Comparison of ENCODE assay signal across 3 cellular contexts in the genomic region with DNA sequence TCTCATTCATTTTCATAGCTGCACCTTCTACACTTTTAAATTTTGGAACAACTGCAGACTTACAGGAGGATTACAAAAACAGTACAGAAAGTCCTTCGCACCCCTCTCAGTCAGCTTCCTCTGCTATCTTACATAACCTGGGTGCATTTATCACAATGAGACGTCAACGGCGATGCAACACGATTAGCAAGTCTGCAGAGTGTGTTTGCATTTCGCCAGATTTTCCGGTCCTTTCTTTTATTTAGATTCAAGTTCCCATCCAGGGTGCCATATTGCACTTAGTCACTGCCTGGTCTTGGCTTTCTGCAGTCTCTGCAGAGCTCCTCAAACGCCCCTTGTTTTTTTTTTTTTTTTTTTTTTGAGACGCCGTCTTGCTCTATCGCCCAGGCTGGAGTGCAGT.
TF ChIP-seq lines count a peak whose summit lies in the region.

No MANE protein-coding gene starts in this region.

TF ChIP-seq in A549, 52 proteins besides CTCF, POLR2A, EP300 and RAD21:
- TF ChIP-seq ZC3H11A (IDR thresholded peaks at IDR 0.05) (no peak), FOSL2 (IDR thresholded peaks at IDR 0.05) (no peak), FOSL2 (CRISPR knock-in tag; IDR thresholded peaks at IDR 0.05) (no peak), ZSCAN20 (CRISPR knock-in tag; IDR thresholded peaks at IDR 0.05) (no peak), NR3C1 (IDR thresholded peaks at IDR 0.05) (no peak), JUN (IDR thresholded peaks at IDR 0.05) (no peak), MYC (IDR thresholded peaks at IDR 0.05; ENCODE audit: borderline replicate concordance, low read length) (no peak), NPAS2 (CRISPR knock-in tag; IDR thresholded peaks at IDR 0.05; ENCODE audit: borderline replicate concordance) (no peak), TP53 (CRISPR knock-in tag; IDR thresholded peaks at IDR 0.05) (no peak), JUNB (IDR thresholded peaks at IDR 0.05) (no peak), CBX8 (IDR thresholded peaks at IDR 0.05) (no peak), RARB (CRISPR knock-in tag; IDR thresholded peaks at IDR 0.05) (no peak)
- TF ChIP-seq, protein P1, sequence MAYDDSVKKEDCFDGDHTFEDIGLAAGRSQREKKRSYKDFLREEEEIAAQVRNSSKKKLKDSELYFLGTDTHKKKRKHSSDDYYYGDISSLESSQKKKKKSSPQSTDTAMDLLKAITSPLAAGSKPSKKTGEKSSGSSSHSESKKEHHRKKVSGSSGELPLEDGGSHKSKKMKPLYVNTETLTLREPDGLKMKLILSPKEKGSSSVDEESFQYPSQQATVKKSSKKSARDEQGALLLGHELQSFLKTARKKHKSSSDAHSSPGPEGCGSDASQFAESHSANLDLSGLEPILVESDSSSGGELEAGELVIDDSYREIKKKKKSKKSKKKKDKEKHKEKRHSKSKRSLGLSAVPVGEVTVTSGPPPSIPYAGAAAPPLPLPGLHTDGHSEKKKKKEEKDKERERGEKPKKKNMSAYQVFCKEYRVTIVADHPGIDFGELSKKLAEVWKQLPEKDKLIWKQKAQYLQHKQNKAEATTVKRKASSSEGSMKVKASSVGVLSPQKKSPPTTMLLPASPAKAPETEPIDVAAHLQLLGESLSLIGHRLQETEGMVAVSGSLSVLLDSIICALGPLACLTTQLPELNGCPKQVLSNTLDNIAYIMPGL (CRISPR knock-in tag; IDR thresholded peaks at IDR 0.05; ENCODE audit: borderline replicate concordance) = no peak
- TF ChIP-seq, protein P2, sequence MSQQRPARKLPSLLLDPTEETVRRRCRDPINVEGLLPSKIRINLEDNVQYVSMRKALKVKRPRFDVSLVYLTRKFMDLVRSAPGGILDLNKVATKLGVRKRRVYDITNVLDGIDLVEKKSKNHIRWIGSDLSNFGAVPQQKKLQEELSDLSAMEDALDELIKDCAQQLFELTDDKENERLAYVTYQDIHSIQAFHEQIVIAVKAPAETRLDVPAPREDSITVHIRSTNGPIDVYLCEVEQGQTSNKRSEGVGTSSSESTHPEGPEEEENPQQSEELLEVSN (IDR thresholded peaks at IDR 0.05; ENCODE audit: borderline replicate concordance, low read depth) = no peak
- TF ChIP-seq, protein P3, sequence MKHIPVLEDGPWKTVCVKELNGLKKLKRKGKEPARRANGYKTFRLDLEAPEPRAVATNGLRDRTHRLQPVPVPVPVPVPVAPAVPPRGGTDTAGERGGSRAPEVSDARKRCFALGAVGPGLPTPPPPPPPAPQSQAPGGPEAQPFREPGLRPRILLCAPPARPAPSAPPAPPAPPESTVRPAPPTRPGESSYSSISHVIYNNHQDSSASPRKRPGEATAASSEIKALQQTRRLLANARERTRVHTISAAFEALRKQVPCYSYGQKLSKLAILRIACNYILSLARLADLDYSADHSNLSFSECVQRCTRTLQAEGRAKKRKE (CRISPR knock-in tag; IDR thresholded peaks at IDR 0.05; ENCODE audit: low read depth) = no peak
- TF ChIP-seq, protein P4, sequence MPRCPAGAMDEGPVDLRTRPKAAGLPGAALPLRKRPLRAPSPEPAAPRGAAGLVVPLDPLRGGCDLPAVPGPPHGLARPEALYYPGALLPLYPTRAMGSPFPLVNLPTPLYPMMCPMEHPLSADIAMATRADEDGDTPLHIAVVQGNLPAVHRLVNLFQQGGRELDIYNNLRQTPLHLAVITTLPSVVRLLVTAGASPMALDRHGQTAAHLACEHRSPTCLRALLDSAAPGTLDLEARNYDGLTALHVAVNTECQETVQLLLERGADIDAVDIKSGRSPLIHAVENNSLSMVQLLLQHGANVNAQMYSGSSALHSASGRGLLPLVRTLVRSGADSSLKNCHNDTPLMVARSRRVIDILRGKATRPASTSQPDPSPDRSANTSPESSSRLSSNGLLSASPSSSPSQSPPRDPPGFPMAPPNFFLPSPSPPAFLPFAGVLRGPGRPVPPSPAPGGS (IDR thresholded peaks at IDR 0.05) = no peak
- TF ChIP-seq, protein P5, sequence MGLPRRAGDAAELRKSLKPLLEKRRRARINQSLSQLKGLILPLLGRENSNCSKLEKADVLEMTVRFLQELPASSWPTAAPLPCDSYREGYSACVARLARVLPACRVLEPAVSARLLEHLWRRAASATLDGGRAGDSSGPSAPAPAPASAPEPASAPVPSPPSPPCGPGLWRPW (IDR thresholded peaks at IDR 0.05) = no peak
TF ChIP-seq in A549: peak in this region for 0.

TF ChIP-seq in H1, 55 proteins besides CTCF, POLR2A, EP300 and RAD21:
- no peak for TF ChIP-seq TEAD4 (IDR thresholded peaks at IDR 0.05; ENCODE audit: low read depth, low read length)
- no peak for TF ChIP-seq TAF1 (IDR thresholded peaks at IDR 0.05; ENCODE audit: low read depth, low read length)
- TF ChIP-seq, protein P6, sequence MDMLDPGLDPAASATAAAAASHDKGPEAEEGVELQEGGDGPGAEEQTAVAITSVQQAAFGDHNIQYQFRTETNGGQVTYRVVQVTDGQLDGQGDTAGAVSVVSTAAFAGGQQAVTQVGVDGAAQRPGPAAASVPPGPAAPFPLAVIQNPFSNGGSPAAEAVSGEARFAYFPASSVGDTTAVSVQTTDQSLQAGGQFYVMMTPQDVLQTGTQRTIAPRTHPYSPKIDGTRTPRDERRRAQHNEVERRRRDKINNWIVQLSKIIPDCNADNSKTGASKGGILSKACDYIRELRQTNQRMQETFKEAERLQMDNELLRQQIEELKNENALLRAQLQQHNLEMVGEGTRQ (IDR thresholded peaks at IDR 0.05; ENCODE audit: low read length) = no peak
- TF ChIP-seq SAP30 (IDR thresholded peaks at IDR 0.05; ENCODE audit: insufficient read depth, insufficient replicate concordance, low read length) = no peak
- TF ChIP-seq BRCA1 (IDR thresholded peaks at IDR 0.05; ENCODE audit: low read depth, low read length) = no peak
- no peak for TF ChIP-seq KDM5A (IDR thresholded peaks at IDR 0.05; ENCODE audit: low read length)
- TF ChIP-seq, protein P2 (IDR thresholded peaks at IDR 0.05) = no peak
- no peak for TF ChIP-seq GABPA (IDR thresholded peaks at IDR 0.05; ENCODE audit: borderline replicate concordance, insufficient read depth, low read length)

TF ChIP-seq in HepG2, 621 proteins besides CTCF, POLR2A, EP300 and RAD21:
- TF ChIP-seq, protein P7, sequence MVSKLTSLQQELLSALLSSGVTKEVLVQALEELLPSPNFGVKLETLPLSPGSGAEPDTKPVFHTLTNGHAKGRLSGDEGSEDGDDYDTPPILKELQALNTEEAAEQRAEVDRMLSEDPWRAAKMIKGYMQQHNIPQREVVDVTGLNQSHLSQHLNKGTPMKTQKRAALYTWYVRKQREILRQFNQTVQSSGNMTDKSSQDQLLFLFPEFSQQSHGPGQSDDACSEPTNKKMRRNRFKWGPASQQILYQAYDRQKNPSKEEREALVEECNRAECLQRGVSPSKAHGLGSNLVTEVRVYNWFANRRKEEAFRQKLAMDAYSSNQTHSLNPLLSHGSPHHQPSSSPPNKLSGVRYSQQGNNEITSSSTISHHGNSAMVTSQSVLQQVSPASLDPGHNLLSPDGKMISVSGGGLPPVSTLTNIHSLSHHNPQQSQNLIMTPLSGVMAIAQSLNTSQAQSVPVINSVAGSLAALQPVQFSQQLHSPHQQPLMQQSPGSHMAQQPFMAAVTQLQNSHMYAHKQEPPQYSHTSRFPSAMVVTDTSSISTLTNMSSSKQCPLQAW (CRISPR knock-in tag; IDR thresholded peaks at IDR 0.05) = no peak
- TF ChIP-seq KLF13 (CRISPR knock-in tag; IDR thresholded peaks at IDR 0.05) (no peak), MEIS2 (CRISPR knock-in tag; IDR thresholded peaks at IDR 0.05) (no peak), PHF20 (CRISPR knock-in tag; IDR thresholded peaks at IDR 0.05) (no peak), MYNN (CRISPR knock-in tag; IDR thresholded peaks at IDR 0.05; ENCODE audit: low read depth) (no peak), JUND (CRISPR knock-in tag; IDR thresholded peaks at IDR 0.05) (no peak), NFRKB (IDR thresholded peaks at IDR 0.05) (no peak), ZBTB7A (CRISPR knock-in tag; IDR thresholded peaks at IDR 0.05) (no peak), MTA3 (CRISPR knock-in tag; IDR thresholded peaks at IDR 0.05) (no peak), TARDBP (CRISPR knock-in tag; IDR thresholded peaks at IDR 0.05) (no peak), GATAD2A (CRISPR knock-in tag; IDR thresholded peaks at IDR 0.05) (no peak)
